ENCODE assay signal across 1 cellular context in the genomic region with DNA sequence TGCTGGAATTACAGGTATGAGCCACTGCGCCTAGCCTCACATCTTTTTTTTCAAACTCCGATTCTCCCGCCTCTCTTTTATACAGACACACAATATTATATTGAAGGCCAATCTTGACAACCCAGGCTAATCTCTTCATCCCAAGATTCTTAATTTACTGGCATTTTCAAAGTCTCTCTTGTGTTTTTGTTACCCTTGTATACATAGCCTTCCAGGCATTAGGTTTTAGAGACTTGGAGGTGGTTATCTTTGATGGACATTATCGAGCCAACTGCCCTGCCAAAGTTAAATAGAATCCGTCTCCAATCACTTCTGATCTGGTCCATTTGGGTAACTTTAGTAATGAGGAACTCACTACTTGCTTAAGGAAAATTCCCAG.
TF ChIP-seq lines count a peak whose summit lies in the region.

No MANE protein-coding gene starts in this region.

TF ChIP-seq in K562, 482 proteins besides CTCF, POLR2A, EP300 and RAD21:
- TF ChIP-seq, protein P1, sequence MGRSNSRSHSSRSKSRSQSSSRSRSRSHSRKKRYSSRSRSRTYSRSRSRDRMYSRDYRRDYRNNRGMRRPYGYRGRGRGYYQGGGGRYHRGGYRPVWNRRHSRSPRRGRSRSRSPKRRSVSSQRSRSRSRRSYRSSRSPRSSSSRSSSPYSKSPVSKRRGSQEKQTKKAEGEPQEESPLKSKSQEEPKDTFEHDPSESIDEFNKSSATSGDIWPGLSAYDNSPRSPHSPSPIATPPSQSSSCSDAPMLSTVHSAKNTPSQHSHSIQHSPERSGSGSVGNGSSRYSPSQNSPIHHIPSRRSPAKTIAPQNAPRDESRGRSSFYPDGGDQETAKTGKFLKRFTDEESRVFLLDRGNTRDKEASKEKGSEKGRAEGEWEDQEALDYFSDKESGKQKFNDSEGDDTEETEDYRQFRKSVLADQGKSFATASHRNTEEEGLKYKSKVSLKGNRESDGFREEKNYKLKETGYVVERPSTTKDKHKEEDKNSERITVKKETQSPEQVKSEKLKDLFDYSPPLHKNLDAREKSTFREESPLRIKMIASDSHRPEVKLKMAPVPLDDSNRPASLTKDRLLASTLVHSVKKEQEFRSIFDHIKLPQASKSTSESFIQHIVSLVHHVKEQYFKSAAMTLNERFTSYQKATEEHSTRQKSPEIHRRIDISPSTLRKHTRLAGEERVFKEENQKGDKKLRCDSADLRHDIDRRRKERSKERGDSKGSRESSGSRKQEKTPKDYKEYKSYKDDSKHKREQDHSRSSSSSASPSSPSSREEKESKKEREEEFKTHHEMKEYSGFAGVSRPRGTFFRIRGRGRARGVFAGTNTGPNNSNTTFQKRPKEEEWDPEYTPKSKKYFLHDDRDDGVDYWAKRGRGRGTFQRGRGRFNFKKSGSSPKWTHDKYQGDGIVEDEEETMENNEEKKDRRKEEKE (IDR thresholded peaks at IDR 0.05; ENCODE audit: borderline replicate concordance in 1 of 2, control insufficient read depth in 1 of 2, low read depth in 2 of 2, low read length in 1 of 2) = no peak
- TF ChIP-seq, protein P2, sequence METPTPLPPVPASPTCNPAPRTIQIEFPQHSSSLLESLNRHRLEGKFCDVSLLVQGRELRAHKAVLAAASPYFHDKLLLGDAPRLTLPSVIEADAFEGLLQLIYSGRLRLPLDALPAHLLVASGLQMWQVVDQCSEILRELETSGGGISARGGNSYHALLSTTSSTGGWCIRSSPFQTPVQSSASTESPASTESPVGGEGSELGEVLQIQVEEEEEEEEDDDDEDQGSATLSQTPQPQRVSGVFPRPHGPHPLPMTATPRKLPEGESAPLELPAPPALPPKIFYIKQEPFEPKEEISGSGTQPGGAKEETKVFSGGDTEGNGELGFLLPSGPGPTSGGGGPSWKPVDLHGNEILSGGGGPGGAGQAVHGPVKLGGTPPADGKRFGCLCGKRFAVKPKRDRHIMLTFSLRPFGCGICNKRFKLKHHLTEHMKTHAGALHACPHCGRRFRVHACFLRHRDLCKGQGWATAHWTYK (CRISPR knock-in tag; IDR thresholded peaks at IDR 0.05) = no peak
- no peak for TF ChIP-seq ZNF699 (CRISPR knock-in tag; IDR thresholded peaks at IDR 0.05; ENCODE audit: insufficient replicate concordance)
- no peak for TF ChIP-seq KDM1A (IDR thresholded peaks at IDR 0.05)
- TF ChIP-seq, protein P3, sequence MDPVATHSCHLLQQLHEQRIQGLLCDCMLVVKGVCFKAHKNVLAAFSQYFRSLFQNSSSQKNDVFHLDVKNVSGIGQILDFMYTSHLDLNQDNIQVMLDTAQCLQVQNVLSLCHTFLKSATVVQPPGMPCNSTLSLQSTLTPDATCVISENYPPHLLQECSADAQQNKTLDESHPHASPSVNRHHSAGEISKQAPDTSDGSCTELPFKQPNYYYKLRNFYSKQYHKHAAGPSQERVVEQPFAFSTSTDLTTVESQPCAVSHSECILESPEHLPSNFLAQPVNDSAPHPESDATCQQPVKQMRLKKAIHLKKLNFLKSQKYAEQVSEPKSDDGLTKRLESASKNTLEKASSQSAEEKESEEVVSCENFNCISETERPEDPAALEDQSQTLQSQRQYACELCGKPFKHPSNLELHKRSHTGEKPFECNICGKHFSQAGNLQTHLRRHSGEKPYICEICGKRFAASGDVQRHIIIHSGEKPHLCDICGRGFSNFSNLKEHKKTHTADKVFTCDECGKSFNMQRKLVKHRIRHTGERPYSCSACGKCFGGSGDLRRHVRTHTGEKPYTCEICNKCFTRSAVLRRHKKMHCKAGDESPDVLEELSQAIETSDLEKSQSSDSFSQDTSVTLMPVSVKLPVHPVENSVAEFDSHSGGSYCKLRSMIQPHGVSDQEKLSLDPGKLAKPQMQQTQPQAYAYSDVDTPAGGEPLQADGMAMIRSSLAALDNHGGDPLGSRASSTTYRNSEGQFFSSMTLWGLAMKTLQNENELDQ (CRISPR knock-in tag; IDR thresholded peaks at IDR 0.05; ENCODE audit: borderline replicate concordance) = no peak
- no peak for TF ChIP-seq NRF1 (conservative IDR thresholded peaks at IDR 0.05 in 1 of 2, IDR thresholded peaks at IDR 0.05 in 1 of 2)
- no peak for TF ChIP-seq SETDB1 (IDR thresholded peaks at IDR 0.05; ENCODE audit: low read length)
- TF ChIP-seq HDAC1 (IDR thresholded peaks at IDR 0.05) = no peak
- TF ChIP-seq ZKSCAN8 (CRISPR knock-in tag; IDR thresholded peaks at IDR 0.05) = 0 out of 2 replicates have a peak, but pooled peaks have one; percentile 7
